1 cellular context compared by ENCODE assay signal in the genomic region with DNA sequence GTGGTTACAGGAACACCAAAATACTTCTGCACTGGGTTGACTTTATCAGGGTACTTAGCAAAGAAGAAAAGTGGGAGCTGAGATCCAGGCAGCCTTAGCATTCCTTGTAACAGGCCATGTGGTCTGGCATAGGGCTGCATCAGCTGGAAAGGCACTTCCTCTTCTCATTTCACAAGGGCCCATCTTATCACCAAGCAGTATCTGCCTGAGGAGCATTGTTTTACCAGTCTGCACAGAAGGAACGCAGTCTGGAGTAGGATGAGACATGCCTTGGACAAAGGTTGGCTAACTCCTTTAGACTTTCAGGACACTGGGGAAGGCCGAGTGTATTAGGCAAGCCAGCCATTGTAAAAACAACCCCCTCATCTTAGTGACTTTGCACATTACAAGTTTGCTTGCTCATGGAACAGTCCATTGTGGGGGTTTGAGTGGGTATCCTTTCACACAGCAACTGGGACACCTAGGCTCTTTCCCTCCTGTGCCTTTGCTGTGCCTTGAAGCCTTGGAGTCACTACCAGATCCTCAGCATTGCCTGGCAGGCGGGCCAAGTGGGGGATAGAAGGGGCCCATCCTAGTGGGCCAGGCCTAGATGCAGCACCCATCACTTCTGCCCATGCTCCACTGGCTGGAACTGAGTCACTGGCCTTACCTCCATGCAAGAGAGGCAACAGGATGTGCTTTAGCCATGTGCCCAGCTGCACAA.
TF ChIP-seq lines count a peak whose summit lies in the region.

No MANE protein-coding gene starts in this region.

TF ChIP-seq in GM12891, 5 proteins besides CTCF, POLR2A, EP300 and RAD21:
- no peak for TF ChIP-seq TAF1 (IDR thresholded peaks at IDR 0.05; ENCODE audit: low read depth, low read length)
- no peak for TF ChIP-seq SPI1 (IDR thresholded peaks at IDR 0.05; ENCODE audit: low read depth, low read length)
- no peak for TF ChIP-seq PAX5 (IDR thresholded peaks at IDR 0.05; ENCODE audit: insufficient read depth, low read length, severe bottlenecking)
- no peak for TF ChIP-seq POU2F2 (IDR thresholded peaks at IDR 0.05; ENCODE audit: low read depth, low read length)
- TF ChIP-seq POLR2AphosphoS5 (IDR thresholded peaks at IDR 0.05; ENCODE audit: low read depth, low read length) = no peak
